ENCODE assay signal across 9 cellular contexts in the genomic region with DNA sequence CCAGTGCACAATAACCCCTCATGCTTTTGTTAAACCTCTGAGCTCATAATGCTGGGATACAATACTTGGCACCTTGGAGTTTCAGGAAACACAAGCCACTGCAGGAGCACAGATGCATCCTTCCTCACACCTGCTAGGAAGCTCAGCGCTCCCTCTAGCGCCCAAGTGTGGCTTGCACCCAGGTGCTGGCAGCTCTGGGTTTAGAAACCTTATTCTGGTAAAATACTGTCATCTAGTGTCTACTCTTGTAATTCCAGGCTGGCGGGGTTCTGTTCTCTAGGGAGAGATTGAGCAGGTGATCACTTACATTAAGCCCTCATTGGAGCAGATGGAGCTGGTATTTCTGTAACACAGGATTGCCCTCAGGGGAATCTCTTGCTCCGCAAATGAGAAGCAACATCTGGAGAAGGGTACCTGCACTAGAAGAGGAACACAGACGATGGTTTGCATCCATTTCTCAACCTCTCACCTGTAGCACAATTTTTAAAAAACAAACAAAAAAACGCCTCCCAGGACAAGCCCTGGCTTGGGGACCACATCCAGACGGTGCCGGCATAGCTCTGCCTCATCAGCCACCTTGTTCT. TPM values are rescaled to one million over a fixed set of nuclear protein-coding genes. Genes with fewer than 3 reads are reported as not detected.
DNase-seq lines count a peak whose midpoint lies in the region; ATAC-seq, FAIRE-seq and TF ChIP-seq lines count a peak whose summit lies in the region.
"Had no signal": no experiment of that assay in that cellular context is flagged by ENCODE, and none has a peak within 500 bp of the region (broad histone marks: within the 10 kb centered on the region; RNA-seq: fewer than 3 reads in every experiment).

No MANE protein-coding gene starts in this region.

- peak; percentile 82 for DNase-seq in Caki2 (ENCODE audit: low read depth)
- peak; percentile 55 for DNase-seq in H54 (ENCODE audit: insufficient read length, low spot score)
- DNase-seq in NCI-H146 (lab: John Stamatoyannopoulos, UW), result peak; percentile 70
- peak; percentile 38 for DNase-seq in T follicular helper cell (ENCODE audit: low read depth)
- peak; percentile 86 for DNase-seq in astrocyte of the cerebellum (ENCODE audit: low read depth)
- peak; percentile 82 for DNase-seq in hepatic stellate cell (ENCODE audit: low spot score)
- DNase-seq in sciatic nerve (ENCODE audit: low spot score), result peak; percentile 95

- no peak overlapping the region for H3K4me3 ChIP-seq in astrocyte of the cerebellum (ENCODE audit: low read depth, low read length)

- in situ Hi-C loops in Caki2 (cut with HindIII; ENCODE audit: low pct_unique_long_range_greater_than_20kb, low sequenced_read_pairs) (no loop called here), astrocyte of the cerebellum (cut with HindIII; ENCODE audit: low sequenced_read_pairs) (loop anchor here (25.0 kb wide), 1 partner anchor 174 kb away; no protein-coding TSS in a partner anchor)

- no peak for FAIRE-seq in H54 (lab: Jason Lieb, UNC)

- TF ChIP-seq CTCF in astrocyte of the cerebellum (IDR thresholded peaks at IDR 0.05; ENCODE audit: low read depth, low read length, missing control alignments), result peak; percentile 100

- ATAC-seq in sciatic nerve, result peak; percentile 96
- ATAC-seq in HG03521 (IDR thresholded peaks at IDR 0.05; ENCODE audit: unreplicated experiment), result no peak

- intact Hi-C loops in sciatic nerve (cut with DNase I), result loop anchor here (1.0 kb wide), 1 partner anchor 162 kb away; no protein-coding TSS in a partner anchor

- TF ChIP-seq POLR2A in H54 (IDR thresholded peaks at IDR 0.05; ENCODE audit: low read depth, low read length), result no peak

RNA-seq across cellular contexts. Expression of a gene that starts 1.5 kb away (rescaled TPM):
- not detected in 2 replicates for total RNA-seq in Caki2 (2014; rRNA removed; shearing (Covaris generic); ENCODE audit: low replicate concordance)
- total RNA-seq in sciatic nerve, result not detected

RNA-seq across cellular contexts. Expression of a gene that starts 5.3 kb away (rescaled TPM):
- not detected in 2 replicates for total RNA-seq in Caki2 (2014; rRNA removed; shearing (Covaris generic); ENCODE audit: low replicate concordance)
- 28.8 TPM for total RNA-seq in sciatic nerve
- total RNA-seq: activated CD8-positive, alpha-beta memory T cell treated with anti-CD3 and anti-CD28 coated beads for 36 hours had no signal

RNA-seq across cellular contexts. Expression of a gene that starts 42.3 kb away (rescaled TPM):
- total RNA-seq in Caki2 (2014; rRNA removed; shearing (Covaris generic); ENCODE audit: low replicate concordance), result not detected in 2 replicates
- total RNA-seq in sciatic nerve, result 10.3 TPM
- total RNA-seq: activated CD8-positive, alpha-beta memory T cell treated with anti-CD3 and anti-CD28 coated beads for 36 hours had no signal

Comparison
In these comparisons a context has a peak if more than half of its experiments do, and no peak if none do; other contexts are left out.
1. DNase-seq: peak in every context shown above with its lines; median percentile 95 in sciatic nerve; 86 in astrocyte of the cerebellum; 82 in Caki2; 82 in hepatic stellate cell; 70 in NCI-H146; 55 in H54; 38 in T follicular helper cell.
2. RNA of a gene that starts 5.3 kb away (total RNA-seq): 28.8 TPM in sciatic nerve (single experiment); not detected in Caki2; every median in the first group is over 10 times any median in the second.
3. RNA of a gene that starts 42.3 kb away (total RNA-seq): 10.3 TPM in sciatic nerve (single experiment); not detected in Caki2; every median in the first group is over 10 times any median in the second.